In genomic region chr13:77325371-77325941, GRCh38 we compare ENCODE assay signal across 8 cellular contexts. TPM values are rescaled to one million over a fixed set of nuclear protein-coding genes. Genes with fewer than 3 reads are reported as not detected.
DNase-seq lines count a peak whose midpoint lies in the region; ATAC-seq and TF ChIP-seq lines count a peak whose summit lies in the region.

No MANE protein-coding gene starts in this region.

- DNase-seq in G401 (ENCODE audit: low spot score), result peak; percentile 66
- DNase-seq in M059J (ENCODE audit: low read depth), result peak; percentile 33
- DNase-seq in lower leg skin (ENCODE audit: low spot score in 2 of 2), result no peak
- DNase-seq in tibial nerve (ENCODE audit: low spot score in 2 of 2), result no peak
- no peak for DNase-seq in HK-2 (ENCODE audit: unreplicated experiment)

- no peaks in the 10 kb centered on the region for H3K36me3 ChIP-seq in tibial nerve

- H3K27ac ChIP-seq in tibial nerve, result peak overlapping the region in 3 of 4 donors; percentile 92 to 94 (median 93)

- no peaks in the 10 kb centered on the region for H3K9me3 ChIP-seq in tibial nerve

- no peaks in the 10 kb centered on the region for H3K36me3 Mint-ChIP-seq in brain

- peak overlapping the region; percentile 87 to 98 (median 95) for H3K27ac Mint-ChIP-seq in brain

- peak overlapping the region; percentile 92 to 99 (median 98) for H3K4me3 Mint-ChIP-seq in brain

- peaks cover 0 to 68% (median 33%) of the 10 kb centered on the region in 4 donors for H3K4me1 ChIP-seq in tibial nerve

- TF ChIP-seq CTCF in brain (conservative IDR thresholded peaks at IDR 0.05) (no peak), lower leg skin (IDR thresholded peaks at IDR 0.05) (no peak), tibial nerve (IDR thresholded peaks at IDR 0.05) (no peak)

- no peaks in the 10 kb centered on the region for H3K27me3 ChIP-seq in tibial nerve

- H3K9me3 Mint-ChIP-seq in brain, result no peaks in the 10 kb centered on the region

- H3K27me3 Mint-ChIP-seq in brain, result peaks cover 10% of the 10 kb centered on the region

- no peak for TF ChIP-seq EP300 in tibial nerve (IDR thresholded peaks at IDR 0.05)

- ATAC-seq in HG03025 (IDR thresholded peaks at IDR 0.05; ENCODE audit: low FRiP score, unreplicated experiment) (no peak), GM18520 (IDR thresholded peaks at IDR 0.05; ENCODE audit: unreplicated experiment) (no peak)

- H3K4me3 ChIP-seq in lower leg skin (ENCODE audit: low read depth, poor library complexity, severe bottlenecking), result peak overlapping the region; percentile 97
- H3K4me3 ChIP-seq in tibial nerve, result peak overlapping the region; percentile 73 to 94 (median 78)

- H3K4me1 Mint-ChIP-seq in brain, result peaks cover 77% of the 10 kb centered on the region

- WGBS in lower leg skin, 2 donors, result 2% methylated on average over 11 of the region's 11 CpGs
- 9% methylated on average over 11 of the region's 11 CpGs for WGBS in tibial nerve, 2 donors

- intact Hi-C loops in lower leg skin (cut with DNase I; ENCODE audit: low total_unique reads), result no loop called here

- TF ChIP-seq POLR2A in lower leg skin (IDR thresholded peaks at IDR 0.05) (no peak), tibial nerve (IDR thresholded peaks at IDR 0.05) (no peak)

- in situ Hi-C loops in G401 (cut with HindIII; ENCODE audit: low sequenced_read_pairs), result no loop called here

RNA-seq across cellular contexts. Expression of gene MYCBP2, which starts 1.4 kb away (rescaled TPM):
- total RNA-seq in G401 (2014; rRNA removed; shearing (Covaris generic)), result 7.9 and 9.2 TPM in 2 replicates
- 22.8 and 26.7 TPM in 2 replicates for total RNA-seq in M059J (2014; rRNA removed; shearing (Covaris generic))
- 26.6 TPM for polyA plus RNA-seq in brain (ENCODE audit: insufficient read depth, low read depth, low replicate concordance)
- 100 to 1,000 TPM; 189 to 242 (median 231) TPM for total RNA-seq in lower leg skin
- 100 to 1,000 TPM; 274 to 342 (median 305) TPM for total RNA-seq in tibial nerve

Comparison
In these comparisons a context has a peak if more than half of its experiments do, and no peak if none do; other contexts are left out.
1. DNase-seq: peak in G401 (single experiment) and M059J (single experiment); none in lower leg skin (0 of 2), tibial nerve (0 of 2) and HK-2 (single experiment).